Comparison of ENCODE assay signal across 36 cellular contexts in the genomic region with DNA sequence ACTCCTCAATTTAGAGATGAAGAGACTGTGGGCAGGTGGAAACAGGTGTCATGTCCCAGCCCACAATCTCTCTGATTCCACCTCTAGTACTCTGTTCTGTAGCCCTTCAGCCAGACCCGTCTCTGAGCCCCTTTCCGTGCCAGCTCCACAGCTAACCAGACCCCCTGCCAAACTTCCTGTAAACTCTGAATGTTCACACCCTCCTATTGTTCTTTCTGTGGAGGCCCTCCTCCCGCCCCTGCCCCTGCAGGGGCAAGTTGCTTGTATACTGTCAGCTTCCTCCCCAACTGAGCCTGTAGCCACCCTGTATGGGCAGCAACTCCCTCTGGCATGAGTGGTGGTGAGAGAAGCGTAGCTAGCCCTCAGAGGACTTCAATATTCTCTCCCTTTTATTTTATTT.
"Had no signal": no experiment of that assay in that cellular context is flagged by ENCODE, and none has a peak within 500 bp of the region (broad histone marks: within the 10 kb centered on the region; RNA-seq: fewer than 3 reads in every experiment).

No MANE protein-coding gene starts in this region.

- H3K4me1 Mint-ChIP-seq: activated CD4-positive, alpha-beta T cell treated with anti-CD3 and anti-CD28 coated beads for 36 hours; activated CD4-positive, alpha-beta T cell treated with anti-CD3 and anti-CD28 coated beads, Interleukin-2, amount 10 ng/mL, durations not matched to agents 24 days and 14 days; activated CD8-positive, alpha-beta memory T cell treated with anti-CD3 and anti-CD28 coated beads, Interleukin-2, amount 10 ng/mL, durations not matched to agents 7 days and 5 days; activated naive CD4-positive, alpha-beta T cell treated with anti-CD3 and anti-CD28 coated beads, Interleukin-2, amount 50 U/mL, for 24 hours; activated naive CD8-positive, alpha-beta T cell treated with anti-CD3 and anti-CD28 coated beads for 36 hours; activated naive CD8-positive, alpha-beta T cell treated with anti-CD3 and anti-CD28 coated beads, Interleukin-2, amount 50 U/mL, for 24 hours; T-helper 17 cell had no signal

- H3K4me1 ChIP-seq: adrenal gland, ascending aorta, gastrocnemius medialis, heart left ventricle had no signal

- H3K27ac ChIP-seq: adrenal gland, ascending aorta, brain microvascular endothelial cell, gastrocnemius medialis, heart left ventricle, hepatocyte, WERI-Rb-1 had no signal

- H3K9me3 ChIP-seq: adrenal gland, ascending aorta, gastrocnemius medialis, heart left ventricle had no signal

- ATAC-seq: activated CD4-positive, alpha-beta T cell treated with anti-CD3 and anti-CD28 coated beads for 36 hours; activated CD8-positive, alpha-beta memory T cell treated with anti-CD3 and anti-CD28 coated beads, Interleukin-2, amount 10 ng/mL, durations not matched to agents 7 days and 5 days; activated CD8-positive, alpha-beta T cell treated with anti-CD3 and anti-CD28 coated beads, Interleukin-2, amount 10 ng/mL, durations not matched to agents 7 days and 5 days; activated naive CD8-positive, alpha-beta T cell treated with anti-CD3 and anti-CD28 coated beads, Interleukin-2, amount 50 U/mL, for 24 hours; effector memory CD8-positive, alpha-beta T cell; esophagus mucosa; gastrocnemius medialis; heart left ventricle; T-helper 17 cell had no signal

- H3K27me3 ChIP-seq: adrenal gland, ascending aorta, brain microvascular endothelial cell, gastrocnemius medialis, heart left ventricle, hepatocyte had no signal

- H3K4me3 ChIP-seq: adrenal gland, ascending aorta, gastrocnemius medialis, heart left ventricle, hepatocyte had no signal

- H3K27me3 Mint-ChIP-seq: activated CD4-positive, alpha-beta memory T cell treated with anti-CD3 and anti-CD28 coated beads for 36 hours; activated CD4-positive, alpha-beta T cell treated with anti-CD3 and anti-CD28 coated beads for 36 hours; activated CD4-positive, alpha-beta T cell treated with anti-CD3 and anti-CD28 coated beads, Interleukin-2, amount 10 ng/mL, durations not matched to agents 24 days and 14 days; activated CD8-positive, alpha-beta memory T cell treated with anti-CD3 and anti-CD28 coated beads, Interleukin-2, amount 10 ng/mL, durations not matched to agents 7 days and 5 days; activated naive CD4-positive, alpha-beta T cell treated with anti-CD3 and anti-CD28 coated beads, Interleukin-2, amount 50 U/mL, for 24 hours; activated naive CD8-positive, alpha-beta T cell treated with anti-CD3 and anti-CD28 coated beads for 36 hours; activated naive CD8-positive, alpha-beta T cell treated with anti-CD3 and anti-CD28 coated beads, Interleukin-2, amount 50 U/mL, for 24 hours; effector memory CD8-positive, alpha-beta T cell; T-helper 17 cell had no signal

- H3K36me3 ChIP-seq: adrenal gland, ascending aorta, brain microvascular endothelial cell, gastrocnemius medialis, heart left ventricle, WERI-Rb-1 had no signal

- H3K9me3 Mint-ChIP-seq: activated CD4-positive, alpha-beta memory T cell treated with anti-CD3 and anti-CD28 coated beads for 36 hours; activated CD4-positive, alpha-beta T cell treated with anti-CD3 and anti-CD28 coated beads, Interleukin-2, amount 10 ng/mL, durations not matched to agents 24 days and 14 days; activated naive CD4-positive, alpha-beta T cell treated with anti-CD3 and anti-CD28 coated beads for 36 hours; activated naive CD4-positive, alpha-beta T cell treated with anti-CD3 and anti-CD28 coated beads, Interleukin-2, amount 50 U/mL, for 24 hours; activated naive CD8-positive, alpha-beta T cell treated with anti-CD3 and anti-CD28 coated beads for 36 hours; activated naive CD8-positive, alpha-beta T cell treated with anti-CD3 and anti-CD28 coated beads, Interleukin-2, amount 50 U/mL, for 24 hours; activated T-helper 1 cell treated with anti-CD3 and anti-CD28 coated beads, Interleukin-12 subunit alpha, Interleukin-12 subunit beta, Interleukin-2, Interleukin-4 antibody, amounts not matched to agents 30 ng/mL and 10 ng/mL and 1 ng/mL, durations not matched to agents 14 hours and 24 hours and 36 hours; activated T-helper 2 cell treated with anti-CD3 and anti-CD28 coated beads, Interferon-gamma antibody, Interleukin-2, Interleukin-4, amounts not matched to agents 10 μg/mL and 5 μg/mL and 100 μg/mL, durations not matched to agents 14 hours and 24 hours and 36 hours; T-helper 2 cell treated with Interferon-gamma antibody and Interleukin-4, amounts not matched to agents 5 μg/mL and 100 μg/mL, for 36 hours had no signal

- H3K27ac Mint-ChIP-seq: activated CD4-positive, alpha-beta memory T cell treated with anti-CD3 and anti-CD28 coated beads for 36 hours; activated CD4-positive, alpha-beta T cell treated with anti-CD3 and anti-CD28 coated beads for 36 hours; activated CD4-positive, alpha-beta T cell treated with anti-CD3 and anti-CD28 coated beads, Interleukin-2, amount 10 ng/mL, durations not matched to agents 24 days and 14 days; activated CD8-positive, alpha-beta memory T cell treated with anti-CD3 and anti-CD28 coated beads, Interleukin-2, amount 10 ng/mL, durations not matched to agents 7 days and 5 days; activated CD8-positive, alpha-beta T cell treated with anti-CD3 and anti-CD28 coated beads, Interleukin-2, amount 10 ng/mL, durations not matched to agents 7 days and 5 days; activated naive CD4-positive, alpha-beta T cell treated with anti-CD3 and anti-CD28 coated beads for 36 hours; activated naive CD4-positive, alpha-beta T cell treated with anti-CD3 and anti-CD28 coated beads, Interleukin-2, amount 50 U/mL, for 24 hours; activated naive CD8-positive, alpha-beta T cell treated with anti-CD3 and anti-CD28 coated beads for 36 hours; activated naive CD8-positive, alpha-beta T cell treated with anti-CD3 and anti-CD28 coated beads, Interleukin-2, amount 50 U/mL, for 24 hours; activated T-helper 1 cell treated with anti-CD3 and anti-CD28 coated beads, Interleukin-12 subunit alpha, Interleukin-12 subunit beta, Interleukin-2, Interleukin-4 antibody, amounts not matched to agents 30 ng/mL and 10 ng/mL and 1 ng/mL, durations not matched to agents 14 hours and 24 hours and 36 hours; activated T-helper 2 cell treated with anti-CD3 and anti-CD28 coated beads, Interferon-gamma antibody, Interleukin-2, Interleukin-4, amounts not matched to agents 10 μg/mL and 5 μg/mL and 100 μg/mL, durations not matched to agents 14 hours and 24 hours and 36 hours; effector memory CD8-positive, alpha-beta T cell; T-helper 17 cell; T-helper 2 cell treated with Interferon-gamma antibody and Interleukin-4, amounts not matched to agents 5 μg/mL and 100 μg/mL, for 36 hours had no signal

- H3K4me3 Mint-ChIP-seq: activated CD4-positive, alpha-beta memory T cell treated with anti-CD3 and anti-CD28 coated beads for 36 hours; activated CD4-positive, alpha-beta T cell treated with anti-CD3 and anti-CD28 coated beads for 36 hours; activated CD4-positive, alpha-beta T cell treated with anti-CD3 and anti-CD28 coated beads, Interleukin-2, amount 10 ng/mL, durations not matched to agents 24 days and 14 days; activated CD8-positive, alpha-beta memory T cell treated with anti-CD3 and anti-CD28 coated beads, Interleukin-2, amount 10 ng/mL, durations not matched to agents 7 days and 5 days; activated CD8-positive, alpha-beta T cell treated with anti-CD3 and anti-CD28 coated beads, Interleukin-2, amount 10 ng/mL, durations not matched to agents 7 days and 5 days; activated naive CD4-positive, alpha-beta T cell treated with anti-CD3 and anti-CD28 coated beads for 36 hours; activated naive CD4-positive, alpha-beta T cell treated with anti-CD3 and anti-CD28 coated beads, Interleukin-2, amount 50 U/mL, for 24 hours; activated naive CD8-positive, alpha-beta T cell treated with anti-CD3 and anti-CD28 coated beads for 36 hours; activated naive CD8-positive, alpha-beta T cell treated with anti-CD3 and anti-CD28 coated beads, Interleukin-2, amount 50 U/mL, for 24 hours; activated T-helper 1 cell treated with anti-CD3 and anti-CD28 coated beads, Interleukin-12 subunit alpha, Interleukin-12 subunit beta, Interleukin-2, Interleukin-4 antibody, amounts not matched to agents 30 ng/mL and 10 ng/mL and 1 ng/mL, durations not matched to agents 14 hours and 24 hours and 36 hours; effector memory CD8-positive, alpha-beta T cell; T-helper 17 cell; T-helper 2 cell treated with Interferon-gamma antibody and Interleukin-4, amounts not matched to agents 5 μg/mL and 100 μg/mL, for 36 hours had no signal

- H3K36me3 Mint-ChIP-seq: activated CD4-positive, alpha-beta memory T cell treated with anti-CD3 and anti-CD28 coated beads for 36 hours; activated CD8-positive, alpha-beta memory T cell treated with anti-CD3 and anti-CD28 coated beads, Interleukin-2, amount 10 ng/mL, durations not matched to agents 7 days and 5 days; activated naive CD8-positive, alpha-beta T cell treated with anti-CD3 and anti-CD28 coated beads for 36 hours had no signal

- DNase-seq: activated CD4-positive, alpha-beta memory T cell treated with anti-CD3 and anti-CD28 coated beads for 36 hours; activated CD4-positive, alpha-beta T cell treated with anti-CD3 and anti-CD28 coated beads for 36 hours; activated CD4-positive, alpha-beta T cell treated with anti-CD3 and anti-CD28 coated beads, Interleukin-2, amount 10 ng/mL, durations not matched to agents 24 days and 14 days; activated CD4-positive, CD25-positive, alpha-beta regulatory T cell; activated CD4-positive, CD25-positive, alpha-beta regulatory T cell treated with anti-CD3 and anti-CD28 coated beads, Interleukin-2, amount 50 U/mL, for 72 hours; activated CD8-positive, alpha-beta memory T cell treated with anti-CD3 and anti-CD28 coated beads, Interleukin-2, amount 10 ng/mL, durations not matched to agents 7 days and 5 days; activated CD8-positive, alpha-beta memory T cell treated with anti-CD3 and anti-CD28 coated beads, Interleukin-2, amount 50 U/mL, for 4 hours; activated CD8-positive, alpha-beta T cell treated with anti-CD3 and anti-CD28 coated beads, Interleukin-2, amount 10 ng/mL, durations not matched to agents 7 days and 5 days; activated effector memory CD4-positive, alpha-beta T cell treated with anti-CD3 and anti-CD28 coated beads, Interleukin-2, amount 50 U/mL, for 16 hours; activated naive CD4-positive, alpha-beta T cell treated with anti-CD3 and anti-CD28 coated beads for 36 hours; activated naive CD8-positive, alpha-beta T cell treated with anti-CD3 and anti-CD28 coated beads for 36 hours; activated naive CD8-positive, alpha-beta T cell treated with anti-CD3 and anti-CD28 coated beads, Interleukin-2, amount 50 U/mL, for 24 hours; activated T-cell treated with anti-CD3 and anti-CD28 coated beads, Interleukin-2, amount 50 U/mL, for 1 hour; activated T-cell treated with anti-CD3 and anti-CD28 coated beads, Interleukin-2, amount 50 U/mL, for 48 hours; adrenal gland; amygdala; brain microvascular endothelial cell; cortex of kidney; dermis blood vessel endothelial cell; effector CD4-positive, alpha-beta T cell; effector memory CD8-positive, alpha-beta T cell; foreskin fibroblast; gastrocnemius medialis; glutamatergic neuron; heart left ventricle; T-helper 1 cell; T-helper 17 cell; T1000; WERI-Rb-1 had no signal
